ENCODE assay signal across 8 cellular contexts in the genomic region with DNA sequence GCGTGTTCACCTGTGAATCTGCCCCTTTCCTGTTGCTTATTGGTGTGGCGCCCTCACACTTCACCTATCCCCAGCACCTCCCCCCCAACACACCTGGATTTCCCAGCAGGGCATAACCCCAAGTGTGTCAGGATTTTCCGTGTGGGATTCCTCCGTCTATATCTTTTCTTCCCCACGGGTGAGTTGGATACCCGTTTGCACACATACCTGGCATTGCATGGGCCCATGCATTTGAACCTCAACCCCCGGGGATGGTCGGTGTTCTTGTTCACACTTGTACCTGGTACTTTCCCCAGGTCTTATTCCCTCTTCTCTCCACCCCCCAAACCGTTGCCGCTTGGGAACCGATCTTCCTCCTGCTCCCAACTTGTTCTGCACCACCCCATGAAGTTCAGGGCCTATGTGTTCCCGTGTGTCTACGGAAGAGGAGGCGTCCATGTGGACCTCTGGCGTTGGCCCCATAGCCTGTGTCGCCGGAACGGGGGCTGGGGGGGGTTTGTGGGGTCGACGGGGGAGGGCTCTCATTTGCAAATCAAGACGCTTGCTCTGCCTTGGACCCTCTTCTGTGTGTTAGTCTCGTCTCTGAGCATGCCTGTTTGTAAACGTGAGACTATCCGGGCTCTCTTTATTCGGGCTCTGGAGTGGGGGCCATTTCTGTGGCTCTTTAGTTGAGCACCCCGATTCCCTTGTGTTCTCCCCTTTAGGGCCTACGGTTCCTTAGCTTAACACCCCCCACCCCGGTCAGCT. TPM values are rescaled to one million over a fixed set of nuclear protein-coding genes. Genes with fewer than 3 reads are reported as not detected.
DNase-seq lines count a peak whose midpoint lies in the region; ATAC-seq, FAIRE-seq and TF ChIP-seq lines count a peak whose summit lies in the region.

No MANE protein-coding gene starts in this region.

- in situ Hi-C loops in HepG2 (cut with HindIII; ENCODE audit: extremely low pct_ligation_motif_present, low pct_unique_long_range_greater_than_20kb): loop anchor here (10.0 kb wide), 1 partner anchor 82 kb away; a partner anchor contains a TSS

- TF ChIP-seq EP300 in HepG2 (IDR thresholded peaks at IDR 0.05; ENCODE audit: low read depth in 2 of 2, low read length in 2 of 2): no peak
- TF ChIP-seq EP300 in HepG2 (CRISPR knock-in tag; IDR thresholded peaks at IDR 0.05; ENCODE audit: borderline replicate concordance): no peak

- no peak overlapping the region for H2AFZ ChIP-seq in HepG2 (ENCODE audit: low read length)

- CTCF ChIA-PET in HepG2 (lab: Yijun Ruan, JAX; ENCODE audit: low intra/inter-chr PET ratio, low total read pairs): no interaction called here
- CTCF ChIA-PET in HEK293T (lab: Yijun Ruan, JAX): interaction anchor here (0.6 to 0.7 kb wide), 5 partner anchors 22 to 1114 kb away, joined by 3 to 4 read pairs (median 4); no protein-coding TSS in a partner anchor

- TF ChIP-seq CTCF in HepG2 (CRISPR knock-in tag; IDR thresholded peaks at IDR 0.05): no peak

- H3K9me3 ChIP-seq in HepG2 (ENCODE audit: low read length) (no peaks in the 10 kb centered on the region), thymus (ENCODE audit: control insufficient read depth) (no peaks in the 10 kb centered on the region)

- 0 out of 2 replicates have a peak, but pooled peaks cover 5% of the 10 kb centered on the region for H4K20me1 ChIP-seq in HepG2 (ENCODE audit: insufficient read depth, low read length)

- H3K79me2 ChIP-seq in HepG2 (ENCODE audit: insufficient read depth, low read length): peaks cover 15% of the 10 kb centered on the region

- intact Hi-C loops in HepG2 (cut with micrococcal nuclease; ENCODE audit: unreplicated experiment): no loop called here

- H3K27me3 ChIP-seq in HepG2 (ENCODE audit: control insufficient read depth in 1 of 2, insufficient read depth in 2 of 2, low read length in 2 of 2) (no peaks in the 10 kb centered on the region; a peak in 1 of 5 replicates), thymus (ENCODE audit: control insufficient read depth, insufficient read depth) (no peaks in the 10 kb centered on the region)

- POLR2A ChIA-PET in HepG2 (lab: Yijun Ruan, JAX): interaction anchor here (1.1 to 4.2 kb wide), 6 partner anchors 12 to 84 kb away, joined by 5 to 58 read pairs (median 12); a partner anchor contains a TSS
- POLR2A ChIA-PET in HEK293T (lab: Yijun Ruan, JAX): interaction anchor here (1.1 to 4.6 kb wide), 5 partner anchors 48 to 97 kb away, joined by 3 to 61 read pairs (median 4); a partner anchor contains a TSS

- FAIRE-seq in HepG2 (lab: Jason Lieb, UNC): no peak

- no peak for TF ChIP-seq RAD21 in HepG2 (CRISPR knock-in tag; IDR thresholded peaks at IDR 0.05)

- 76% methylated on average over 28 of the region's 28 CpGs for WGBS in HepG2 (ENCODE audit: low lambda C conversion rate)
- WGBS in thymus: 7% methylated on average over 28 of the region's 28 CpGs

- H3K4me3 ChIP-seq in HepG2 (replicated peaks in 1 of 3; ENCODE audit: insufficient read depth in 1 of 3, low read depth in 2 of 3, low read length in 3 of 3) (peak overlapping the region; percentile 89 to 97 (median 91)), thymus (ENCODE audit: low read length) (peak overlapping the region; percentile 94)

- H3K4me1 ChIP-seq in HepG2 (ENCODE audit: insufficient read depth, low read length) (peaks cover 28% of the 10 kb centered on the region), thymus (ENCODE audit: control insufficient read depth, insufficient read depth, low read length) (peaks cover 16% of the 10 kb centered on the region)

- ATAC-seq in HepG2: no peak

- no TSS peak for BruUV-seq in HepG2 (replicated peaks; lab: Mats Ljungman, UMichigan)

- H3K9ac ChIP-seq in HepG2 (ENCODE audit: insufficient read depth, low read depth, low read length): peak overlapping the region; percentile 76

- peak; percentile 25 for DNase-seq in NCI-H1436 (lab: John Stamatoyannopoulos, UW)
- no peak for DNase-seq in NCI-H1436 treated with DMSO at 0.1 percent for 48 hours (lab: John Stamatoyannopoulos, UW)
- peak; percentile 56 for DNase-seq in NCI-H2171 treated with DMSO at 0.1 percent for 48 hours (lab: John Stamatoyannopoulos, UW)
- peak; percentile 33 for DNase-seq in astrocyte of the hippocampus (ENCODE audit: low read depth, low spot score)
- no peak for DNase-seq in HepG2 (ENCODE audit: low spot score)
- no peak for DNase-seq in HEK293T (ENCODE audit: extremely low spot score)
- DNase-seq in NCI-H187 treated with DMSO at 0.1 percent for 48 hours (lab: John Stamatoyannopoulos, UW): no peak

- H3K4me2 ChIP-seq in HepG2 (ENCODE audit: low read depth, low read length): peak overlapping the region; percentile 86

- H3K27ac ChIP-seq in HepG2 (ENCODE audit: extremely low read length, insufficient read depth, low read length) (peak overlapping the region; percentile 77), thymus (ENCODE audit: low read depth) (peak overlapping the region; percentile 92)

- H3K36me3 ChIP-seq in HepG2 (replicated peaks in 1 of 2; ENCODE audit: control insufficient read depth in 1 of 2, insufficient read depth in 2 of 2, low read length in 2 of 2) (peaks cover 1 to 14% of the 10 kb centered on the region in 2 experiments; a peak in 4 of 5 replicates), thymus (ENCODE audit: control insufficient read depth, insufficient read depth) (peaks cover 36% of the 10 kb centered on the region)

- TF ChIP-seq POLR2A in HepG2 (IDR thresholded peaks at IDR 0.05; ENCODE audit: insufficient read depth in 1 of 2, low read depth in 2 of 2, low read length in 2 of 2): 0 out of 4 replicates have a peak, but pooled peaks of 1 of the 2 experiments have one; percentile 22

RNA-seq across cellular contexts. Expression of a gene that starts 1.7 kb away (rescaled TPM):
- total RNA-seq in HepG2 (2016; rRNA removed; fragmentation: Illumina TruSeq; extraction: Trizol): 1.5 and 1.6 TPM in 2 replicates
- 1.2 TPM in 2 replicates for total RNA-seq in HepG2 (2016; cell fraction: cytosol; rRNA removed; fragmentation: Illumina TruSeq; extraction: Trizol; ENCODE audit: low read depth)
- 1.2 and 1.4 TPM in 2 replicates for total RNA-seq in HepG2 (2016; cell fraction: insoluble cytoplasmic fraction; rRNA removed; fragmentation: Illumina TruSeq; extraction: Trizol)
- 1.8 and 1.9 TPM in 2 replicates for total RNA-seq in HepG2 (2016; cell fraction: membrane; rRNA removed; fragmentation: Illumina TruSeq; extraction: Trizol)
- 2.2 and 3.7 TPM in 2 replicates for total RNA-seq in HepG2 (2016; cell fraction: nucleus; rRNA removed; fragmentation: Illumina TruSeq; extraction: Trizol)
- 0.62 and 0.74 TPM in 2 replicates for polyA plus RNA-seq in HepG2 (2011; rRNA removed)
- polyA plus RNA-seq in HepG2 (2011; cell fraction: cytosol; rRNA removed): 0.22 and 0.24 TPM in 2 replicates
- 3.3 and 4.2 TPM in 2 replicates for polyA plus RNA-seq in HepG2 (2011; cell fraction: nucleus; rRNA removed)
- 5.1 and 5.6 TPM in 2 replicates for polyA plus RNA-seq in HepG2 (2012)
- polyA plus RNA-seq in HepG2 (2016; cell fraction: cytosol; fragmentation: Illumina TruSeq; extraction: Trizol; ENCODE audit: low read depth): 0.41 and 0.69 TPM in 2 replicates
- polyA plus RNA-seq in HepG2 (2016; cell fraction: insoluble cytoplasmic fraction; fragmentation: Illumina TruSeq; extraction: Trizol; ENCODE audit: low read depth): 4.8 and 6.1 TPM in 2 replicates
- 0.89 and 1.1 TPM in 2 replicates for polyA plus RNA-seq in HepG2 (2016; cell fraction: membrane; fragmentation: Illumina TruSeq; extraction: Trizol; ENCODE audit: low read depth)
- polyA plus RNA-seq in HepG2 (2016; cell fraction: nucleus; fragmentation: Illumina TruSeq; extraction: Trizol; ENCODE audit: insufficient read depth, low read depth): 11.5 and 11.7 TPM in 2 replicates
- 0.98 and 1.4 TPM in 2 replicates for polyA minus RNA-seq in HepG2 (2011; rRNA and poly(A)+ RNA removed; ENCODE audit: low replicate concordance)
- 1.8 and 2.5 TPM in 2 replicates for polyA minus RNA-seq in HepG2 (2011; cell fraction: cytosol; rRNA and poly(A)+ RNA removed)
- polyA minus RNA-seq in HepG2 (2011; cell fraction: nucleus; rRNA and poly(A)+ RNA removed): 1.5 and 1.8 TPM in 2 replicates
- polyA plus RNA-seq in thymus: 10.2 TPM

RNA-seq across cellular contexts. Expression of a gene that starts 11.5 kb away (rescaled TPM):
- total RNA-seq in HepG2 (2016; rRNA removed; fragmentation: Illumina TruSeq; extraction: Trizol): 0.51 and 0.82 TPM in 2 replicates
- 1.1 and 1.6 TPM in 2 replicates for total RNA-seq in HepG2 (2016; cell fraction: cytosol; rRNA removed; fragmentation: Illumina TruSeq; extraction: Trizol; ENCODE audit: low read depth)
- 0.43 and 0.97 TPM in 2 replicates for total RNA-seq in HepG2 (2016; cell fraction: insoluble cytoplasmic fraction; rRNA removed; fragmentation: Illumina TruSeq; extraction: Trizol)
- 0.56 and 0.79 TPM in 2 replicates for total RNA-seq in HepG2 (2016; cell fraction: membrane; rRNA removed; fragmentation: Illumina TruSeq; extraction: Trizol)
- 0.78 and 1.3 TPM in 2 replicates for total RNA-seq in HepG2 (2016; cell fraction: nucleus; rRNA removed; fragmentation: Illumina TruSeq; extraction: Trizol)
- polyA plus RNA-seq in HepG2 (2011; rRNA removed) (0.64 and 0.66 TPM in 2 replicates), thymus (5.5 TPM)
- 0.69 and 0.98 TPM in 2 replicates for polyA plus RNA-seq in HepG2 (2011; cell fraction: cytosol; rRNA removed)
- 1.2 and 1.3 TPM in 2 replicates for polyA plus RNA-seq in HepG2 (2011; cell fraction: nucleus; rRNA removed)
- polyA plus RNA-seq in HepG2 (2012): 0.49 and 0.83 TPM in 2 replicates
- polyA plus RNA-seq in HepG2 (2016; cell fraction: cytosol; fragmentation: Illumina TruSeq; extraction: Trizol; ENCODE audit: low read depth): 0.18 and 0.40 TPM in 2 replicates
- polyA plus RNA-seq in HepG2 (2016; cell fraction: insoluble cytoplasmic fraction; fragmentation: Illumina TruSeq; extraction: Trizol; ENCODE audit: low read depth): 0.44 and 0.60 TPM in 2 replicates
- polyA plus RNA-seq in HepG2 (2016; cell fraction: membrane; fragmentation: Illumina TruSeq; extraction: Trizol; ENCODE audit: low read depth): 0.39 and 0.42 TPM in 2 replicates
- polyA plus RNA-seq in HepG2 (2016; cell fraction: nucleus; fragmentation: Illumina TruSeq; extraction: Trizol; ENCODE audit: insufficient read depth, low read depth): 0.57 and 2.1 TPM in 2 replicates
- 0.84 and 1.8 TPM in 2 replicates for polyA minus RNA-seq in HepG2 (2011; rRNA and poly(A)+ RNA removed; ENCODE audit: low replicate concordance)
- 0.44 and 0.99 TPM in 2 replicates for polyA minus RNA-seq in HepG2 (2011; cell fraction: cytosol; rRNA and poly(A)+ RNA removed)
- 1.4 and 1.7 TPM in 2 replicates for polyA minus RNA-seq in HepG2 (2011; cell fraction: nucleus; rRNA and poly(A)+ RNA removed)

RNA-seq across cellular contexts. Expression of a gene that starts 12.3 kb away (rescaled TPM):
- total RNA-seq in HepG2 (2016; rRNA removed; fragmentation: Illumina TruSeq; extraction: Trizol): 78.0 and 81.4 TPM in 2 replicates
- 40.9 and 41.1 TPM in 2 replicates for total RNA-seq in HepG2 (2016; cell fraction: cytosol; rRNA removed; fragmentation: Illumina TruSeq; extraction: Trizol; ENCODE audit: low read depth)
- total RNA-seq in HepG2 (2016; cell fraction: insoluble cytoplasmic fraction; rRNA removed; fragmentation: Illumina TruSeq; extraction: Trizol): 74.5 and 94.1 TPM in 2 replicates
- 33.6 and 34.5 TPM in 2 replicates for total RNA-seq in HepG2 (2016; cell fraction: membrane; rRNA removed; fragmentation: Illumina TruSeq; extraction: Trizol)
- total RNA-seq in HepG2 (2016; cell fraction: nucleus; rRNA removed; fragmentation: Illumina TruSeq; extraction: Trizol): 36.2 and 36.7 TPM in 2 replicates
- polyA plus RNA-seq in HepG2 (2011; rRNA removed): 54.3 and 58.4 TPM in 2 replicates
- polyA plus RNA-seq in HepG2 (2011; cell fraction: cytosol; rRNA removed): 53.5 and 96.5 TPM in 2 replicates
- 112 and 135 TPM in 2 replicates for polyA plus RNA-seq in HepG2 (2011; cell fraction: nucleus; rRNA removed)
- 35.5 and 41.6 TPM in 2 replicates for polyA plus RNA-seq in HepG2 (2012)
- polyA plus RNA-seq in HepG2 (2016; cell fraction: cytosol; fragmentation: Illumina TruSeq; extraction: Trizol; ENCODE audit: low read depth): 38.2 and 39.1 TPM in 2 replicates
- polyA plus RNA-seq in HepG2 (2016; cell fraction: insoluble cytoplasmic fraction; fragmentation: Illumina TruSeq; extraction: Trizol; ENCODE audit: low read depth): 86.7 and 88.4 TPM in 2 replicates
- 28.0 and 28.7 TPM in 2 replicates for polyA plus RNA-seq in HepG2 (2016; cell fraction: membrane; fragmentation: Illumina TruSeq; extraction: Trizol; ENCODE audit: low read depth)
- polyA plus RNA-seq in HepG2 (2016; cell fraction: nucleus; fragmentation: Illumina TruSeq; extraction: Trizol; ENCODE audit: insufficient read depth, low read depth): 63.0 and 67.6 TPM in 2 replicates
- 91.2 and 148 TPM in 2 replicates for polyA minus RNA-seq in HepG2 (2011; rRNA and poly(A)+ RNA removed; ENCODE audit: low replicate concordance)
- 26.7 and 28.8 TPM in 2 replicates for polyA minus RNA-seq in HepG2 (2011; cell fraction: cytosol; rRNA and poly(A)+ RNA removed)
- 18.2 and 20.6 TPM in 2 replicates for polyA minus RNA-seq in HepG2 (2011; cell fraction: nucleus; rRNA and poly(A)+ RNA removed)
- polyA plus RNA-seq in thymus: 156 TPM

RNA-seq across cellular contexts. Expression of a gene that starts 47.3 kb away (rescaled TPM):
- 0.79 and 1.5 TPM in 2 replicates for total RNA-seq in HepG2 (2016; rRNA removed; fragmentation: Illumina TruSeq; extraction: Trizol)
- total RNA-seq in HepG2 (2016; cell fraction: cytosol; rRNA removed; fragmentation: Illumina TruSeq; extraction: Trizol; ENCODE audit: low read depth): 1.7 and 2.4 TPM in 2 replicates
- total RNA-seq in HepG2 (2016; cell fraction: insoluble cytoplasmic fraction; rRNA removed; fragmentation: Illumina TruSeq; extraction: Trizol): 1.1 and 1.9 TPM in 2 replicates
- 2.0 and 2.3 TPM in 2 replicates for total RNA-seq in HepG2 (2016; cell fraction: membrane; rRNA removed; fragmentation: Illumina TruSeq; extraction: Trizol)
- total RNA-seq in HepG2 (2016; cell fraction: nucleus; rRNA removed; fragmentation: Illumina TruSeq; extraction: Trizol): 0.50 and 0.90 TPM in 2 replicates
- polyA plus RNA-seq in HepG2 (2011; rRNA removed): 12.0 and 13.5 TPM in 2 replicates
- 14.5 and 18.3 TPM in 2 replicates for polyA plus RNA-seq in HepG2 (2011; cell fraction: cytosol; rRNA removed)
- polyA plus RNA-seq in HepG2 (2011; cell fraction: nucleus; rRNA removed): 17.2 and 18.4 TPM in 2 replicates
- polyA plus RNA-seq in HepG2 (2012): 4.8 and 7.4 TPM in 2 replicates
- polyA plus RNA-seq in HepG2 (2016; cell fraction: cytosol; fragmentation: Illumina TruSeq; extraction: Trizol; ENCODE audit: low read depth): 6.9 and 7.3 TPM in 2 replicates
- polyA plus RNA-seq in HepG2 (2016; cell fraction: insoluble cytoplasmic fraction; fragmentation: Illumina TruSeq; extraction: Trizol; ENCODE audit: low read depth): 3.2 and 3.4 TPM in 2 replicates
- 5.3 and 5.9 TPM in 2 replicates for polyA plus RNA-seq in HepG2 (2016; cell fraction: membrane; fragmentation: Illumina TruSeq; extraction: Trizol; ENCODE audit: low read depth)
- polyA plus RNA-seq in HepG2 (2016; cell fraction: nucleus; fragmentation: Illumina TruSeq; extraction: Trizol; ENCODE audit: insufficient read depth, low read depth): 2.4 and 2.6 TPM in 2 replicates
- 5.3 and 19.9 TPM in 2 replicates for polyA minus RNA-seq in HepG2 (2011; rRNA and poly(A)+ RNA removed; ENCODE audit: low replicate concordance)
- 1.6 and 3.0 TPM in 2 replicates for polyA minus RNA-seq in HepG2 (2011; cell fraction: cytosol; rRNA and poly(A)+ RNA removed)
- 0.77 and 1.5 TPM in 2 replicates for polyA minus RNA-seq in HepG2 (2011; cell fraction: nucleus; rRNA and poly(A)+ RNA removed)
- polyA plus RNA-seq in thymus: 60.9 TPM

RNA-seq across cellular contexts. Expression of a gene that starts 49.4 kb away (rescaled TPM):
- 4.8 and 6.1 TPM in 2 replicates for total RNA-seq in HepG2 (2016; rRNA removed; fragmentation: Illumina TruSeq; extraction: Trizol)
- total RNA-seq in HepG2 (2016; cell fraction: cytosol; rRNA removed; fragmentation: Illumina TruSeq; extraction: Trizol; ENCODE audit: low read depth): 1.3 and 1.4 TPM in 2 replicates
- 3.2 and 6.2 TPM in 2 replicates for total RNA-seq in HepG2 (2016; cell fraction: insoluble cytoplasmic fraction; rRNA removed; fragmentation: Illumina TruSeq; extraction: Trizol)
- total RNA-seq in HepG2 (2016; cell fraction: membrane; rRNA removed; fragmentation: Illumina TruSeq; extraction: Trizol): 4.5 and 5.4 TPM in 2 replicates
- 6.5 and 7.3 TPM in 2 replicates for total RNA-seq in HepG2 (2016; cell fraction: nucleus; rRNA removed; fragmentation: Illumina TruSeq; extraction: Trizol)
- polyA plus RNA-seq in HepG2 (2011; rRNA removed) (3.3 and 4.3 TPM in 2 replicates), thymus (17.2 TPM)
- 3.1 and 4.0 TPM in 2 replicates for polyA plus RNA-seq in HepG2 (2011; cell fraction: cytosol; rRNA removed)
- 21.0 and 25.5 TPM in 2 replicates for polyA plus RNA-seq in HepG2 (2011; cell fraction: nucleus; rRNA removed)
- polyA plus RNA-seq in HepG2 (2012): 17.0 and 18.6 TPM in 2 replicates
- polyA plus RNA-seq in HepG2 (2016; cell fraction: cytosol; fragmentation: Illumina TruSeq; extraction: Trizol; ENCODE audit: low read depth): 1.1 and 1.4 TPM in 2 replicates
- polyA plus RNA-seq in HepG2 (2016; cell fraction: insoluble cytoplasmic fraction; fragmentation: Illumina TruSeq; extraction: Trizol; ENCODE audit: low read depth): 8.3 and 13.4 TPM in 2 replicates
- 2.8 and 3.0 TPM in 2 replicates for polyA plus RNA-seq in HepG2 (2016; cell fraction: membrane; fragmentation: Illumina TruSeq; extraction: Trizol; ENCODE audit: low read depth)
- polyA plus RNA-seq in HepG2 (2016; cell fraction: nucleus; fragmentation: Illumina TruSeq; extraction: Trizol; ENCODE audit: insufficient read depth, low read depth): 21.4 and 23.8 TPM in 2 replicates
- polyA minus RNA-seq in HepG2 (2011; rRNA and poly(A)+ RNA removed; ENCODE audit: low replicate concordance): 5.4 and 5.7 TPM in 2 replicates
- 3.1 and 4.5 TPM in 2 replicates for polyA minus RNA-seq in HepG2 (2011; cell fraction: cytosol; rRNA and poly(A)+ RNA removed)
- polyA minus RNA-seq in HepG2 (2011; cell fraction: nucleus; rRNA and poly(A)+ RNA removed): 3.6 and 5.2 TPM in 2 replicates

Comparison
In these comparisons a context has a peak if more than half of its experiments do, and no peak if none do; other contexts are left out.
1. DNase-seq: peak in NCI-H1436 (single experiment), NCI-H2171 treated with DMSO at 0.1 percent for 48 hours (single experiment) and astrocyte of the hippocampus (single experiment); none in NCI-H1436 treated with DMSO at 0.1 percent for 48 hours (single experiment), HepG2 (single experiment), HEK293T (single experiment) and NCI-H187 treated with DMSO at 0.1 percent for 48 hours (single experiment).